Comparison of ENCODE assay signal across 10 cellular contexts in the genomic region with DNA sequence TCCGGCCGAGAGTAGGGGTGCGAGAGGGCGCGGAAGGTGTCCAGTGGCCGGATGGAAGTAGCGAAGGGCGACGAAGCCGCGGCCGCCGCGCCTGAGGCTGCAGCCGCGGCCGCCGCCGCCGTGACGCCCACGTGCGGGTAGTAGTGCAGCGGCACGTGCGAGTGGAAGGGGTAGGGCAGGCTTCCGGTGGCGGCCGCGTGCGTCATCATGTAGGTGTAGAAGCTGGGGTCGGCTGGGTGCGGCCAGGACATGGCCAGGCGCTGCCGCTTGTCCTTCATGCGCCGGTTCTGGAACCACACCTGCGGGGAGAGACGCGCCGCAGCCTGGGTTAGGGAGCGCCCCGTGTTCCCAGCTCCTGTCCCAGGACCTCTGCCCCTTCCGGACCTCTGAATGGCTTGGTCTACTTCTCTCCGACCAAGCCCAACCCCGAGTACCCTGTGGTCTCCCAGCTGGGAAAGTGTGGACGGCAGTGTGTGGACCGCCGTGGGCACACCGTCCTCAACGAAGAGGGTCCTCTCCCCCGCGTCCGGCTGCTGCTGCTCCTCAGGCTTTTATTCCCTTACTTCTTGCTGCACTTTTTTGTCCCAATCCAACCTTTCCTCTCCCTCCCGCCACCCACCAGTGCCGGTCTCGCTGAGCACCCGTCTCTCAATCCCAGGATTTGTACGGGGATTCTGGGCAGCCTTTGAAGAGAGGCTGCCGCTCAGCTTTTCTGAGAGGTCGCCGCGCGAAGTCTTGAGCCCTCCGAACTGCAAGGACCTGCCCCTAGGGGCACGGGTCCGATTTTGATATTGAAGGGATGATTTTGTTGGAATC. TPM values are rescaled to one million over a fixed set of nuclear protein-coding genes. Genes with fewer than 3 reads are reported as not detected.
DNase-seq lines count a peak whose midpoint lies in the region; ATAC-seq and TF ChIP-seq lines count a peak whose summit lies in the region.
"Had no signal": no experiment of that assay in that cellular context is flagged by ENCODE, and none has a peak within 500 bp of the region (broad histone marks: within the 10 kb centered on the region; RNA-seq: fewer than 3 reads in every experiment).

No MANE protein-coding gene starts in this region.

- H3K27ac ChIP-seq in BLaER1 = no peak overlapping the region
- no peak overlapping the region for H3K27ac ChIP-seq in GM23338 (ENCODE audit: low read depth)

- peak; percentile 2; the same call in 2 of the 3 replicates for ATAC-seq in GM23338
- peak; percentile 16 to 25 for ATAC-seq in naive thymus-derived CD8-positive, alpha-beta T cell
- ATAC-seq in GM21528 (IDR thresholded peaks at IDR 0.05; ENCODE audit: low FRiP score, unreplicated experiment) = no peak
- no peak for ATAC-seq in HG02884 (IDR thresholded peaks at IDR 0.05; ENCODE audit: unreplicated experiment)
- ATAC-seq in HG03520 (IDR thresholded peaks at IDR 0.05; ENCODE audit: unreplicated experiment) = no peak
- ATAC-seq: PC-3 had no signal

- H3F3A ChIP-seq in GM23338 (replicated peaks; ENCODE audit: low read depth) = peaks cover 36% of the 10 kb centered on the region

- no peaks in the 10 kb centered on the region for H3K9me2 ChIP-seq in GM23338 (ENCODE audit: insufficient read depth)

- peak overlapping the region; percentile 31 for H3K4me3 ChIP-seq in BLaER1
- H3K4me3 ChIP-seq in GM23338 = peak overlapping the region; percentile 48

- no peaks in the 10 kb centered on the region for H3K79me2 ChIP-seq in GM23338 (replicated peaks; ENCODE audit: insufficient read depth)

- H3K27me3 ChIP-seq in BLaER1 = peaks cover 100% of the 10 kb centered on the region
- peaks cover 98% of the 10 kb centered on the region for H3K27me3 ChIP-seq in GM23338 (ENCODE audit: insufficient read depth)

- peaks cover 96% of the 10 kb centered on the region for H3K27me3 Mint-ChIP-seq in GM23338 (ENCODE audit: insufficient read depth, low read depth, poor library complexity)
- peaks cover 92% of the 10 kb centered on the region for H3K27me3 Mint-ChIP-seq in activated naive CD8-positive, alpha-beta T cell treated with anti-CD3 and anti-CD28 coated beads for 36 hours
- H3K27me3 Mint-ChIP-seq in naive thymus-derived CD8-positive, alpha-beta T cell = peaks cover 41 to 85% (median 70%) of the 10 kb centered on the region in 5 donors

- H3K9me3 Mint-ChIP-seq in GM23338 = peaks cover 9% of the 10 kb centered on the region; the same call in 2 of the 3 replicates
- H3K9me3 Mint-ChIP-seq in activated naive CD8-positive, alpha-beta T cell treated with anti-CD3 and anti-CD28 coated beads for 36 hours = peaks cover 37% of the 10 kb centered on the region
- peaks cover 7 to 81% (median 26%) of the 10 kb centered on the region in 9 donors for H3K9me3 Mint-ChIP-seq in naive thymus-derived CD8-positive, alpha-beta T cell

- 0 out of 2 replicates have a peak overlapping the region, but pooled peaks have one; percentile 69 for H2AFZ ChIP-seq in GM23338

- H3K9ac ChIP-seq in BLaER1 = no peak overlapping the region

- peaks cover 44% of the 10 kb centered on the region for H3K4me1 Mint-ChIP-seq in GM23338
- H3K4me1 Mint-ChIP-seq in activated naive CD8-positive, alpha-beta T cell treated with anti-CD3 and anti-CD28 coated beads for 36 hours = peaks cover 16% of the 10 kb centered on the region
- peaks cover 7 to 16% (median 12%) of the 10 kb centered on the region in 4 donors for H3K4me1 Mint-ChIP-seq in naive thymus-derived CD8-positive, alpha-beta T cell

- no peak overlapping the region for H3K4me2 ChIP-seq in BLaER1
- H3K4me2 ChIP-seq in GM23338 = peak overlapping the region; percentile 71

- peaks cover 4% of the 10 kb centered on the region; the same call in 1 of the 3 replicates for H3K36me3 Mint-ChIP-seq in GM23338 (ENCODE audit: low read depth)
- peaks cover 37% of the 10 kb centered on the region for H3K36me3 Mint-ChIP-seq in activated naive CD8-positive, alpha-beta T cell treated with anti-CD3 and anti-CD28 coated beads for 36 hours
- peaks cover 12 to 34% (median 34%) of the 10 kb centered on the region in 3 donors for H3K36me3 Mint-ChIP-seq in naive thymus-derived CD8-positive, alpha-beta T cell

- POLR2A ChIA-PET in naive thymus-derived CD8-positive, alpha-beta T cell (lab: Charles Lee) = interaction anchor here (0.6 kb wide), 1 partner anchor 16 kb away, joined by 3 read pairs; no protein-coding TSS in a partner anchor

- peaks cover 74% of the 10 kb centered on the region for H3K9me3 ChIP-seq in BLaER1

- H4K20me1 ChIP-seq in BLaER1 = peaks cover 74% of the 10 kb centered on the region
- H4K20me1 ChIP-seq in GM23338 (replicated peaks; ENCODE audit: insufficient read depth) = peaks cover 48% of the 10 kb centered on the region

- 0 out of 2 replicates have a peak, but pooled peaks cover 7% of the 10 kb centered on the region for H3K4me1 ChIP-seq in BLaER1
- peaks cover 36% of the 10 kb centered on the region for H3K4me1 ChIP-seq in GM23338 (ENCODE audit: insufficient read depth)

- H3K4me3 Mint-ChIP-seq in GM23338 = peak overlapping the region; percentile 62
- H3K4me3 Mint-ChIP-seq in activated naive CD8-positive, alpha-beta T cell treated with anti-CD3 and anti-CD28 coated beads for 36 hours = peak overlapping the region; percentile 32
- H3K4me3 Mint-ChIP-seq in naive thymus-derived CD8-positive, alpha-beta T cell = peak overlapping the region; percentile 11 to 82 (median 55)

- no peak for TF ChIP-seq CTCF in GM23338 (conservative IDR thresholded peaks at IDR 0.05; ENCODE audit: low read depth in 2 of 2)

- DNase-seq in GM23338 (ENCODE audit: low spot score) (peak; percentile 51), HuH-7 (ENCODE audit: low spot score) (no peak)
- no peak for DNase-seq in activated naive CD8-positive, alpha-beta T cell treated with anti-CD3 and anti-CD28 coated beads for 36 hours
- no peak for DNase-seq in naive thymus-derived CD8-positive, alpha-beta T cell
- DNase-seq: kidney glomerular epithelial cell, PC-3 had no signal

- H3K36me3 ChIP-seq in BLaER1 (no peaks in the 10 kb centered on the region), GM23338 (ENCODE audit: insufficient read depth) (no peaks in the 10 kb centered on the region)

- no peak overlapping the region for H3K27ac Mint-ChIP-seq in GM23338
- H3K27ac Mint-ChIP-seq in activated naive CD8-positive, alpha-beta T cell treated with anti-CD3 and anti-CD28 coated beads for 36 hours = peak overlapping the region; percentile 58
- peak overlapping the region in 5 of 10 donors; percentile 20 to 93 (median 76) for H3K27ac Mint-ChIP-seq in naive thymus-derived CD8-positive, alpha-beta T cell

TF ChIP-seq in GM23338, 12 proteins besides CTCF, POLR2A, EP300 and RAD21:
- TF ChIP-seq JUNB (IDR thresholded peaks at IDR 0.05; ENCODE audit: unreplicated experiment) (no peak), EZH2 (IDR thresholded peaks at IDR 0.05; ENCODE audit: low read depth, unreplicated experiment) (peak; percentile 95), EZH2phosphoT487 (IDR thresholded peaks at IDR 0.05; ENCODE audit: unreplicated experiment) (peak; percentile 96)

RNA-seq across cellular contexts. Expression of a gene that starts 3.0 kb away (rescaled TPM):
- total RNA-seq in GM23338 (2014; rRNA removed; shearing (Covaris generic)) = 0.03 and 0.04 TPM in 2 replicates
- not detected in 2 replicates for polyA plus RNA-seq in GM23338 (2016; fragmentation: Nextera tagmentation; extraction: Ambion mirVana)
- total RNA-seq in activated naive CD8-positive, alpha-beta T cell treated with anti-CD3 and anti-CD28 coated beads for 36 hours = not detected
- total RNA-seq in naive thymus-derived CD8-positive, alpha-beta T cell = not detected
- not detected for polyA plus RNA-seq in naive thymus-derived CD8-positive, alpha-beta T cell
- total RNA-seq: PC-3 had no signal

RNA-seq across cellular contexts. Expression of a gene that starts 11.8 kb away (rescaled TPM):
- total RNA-seq in GM23338 (2014; rRNA removed; shearing (Covaris generic)) = 0.47 TPM in 1 of 2 replicates, not detected in the other
- polyA plus RNA-seq in GM23338 (2016; fragmentation: Nextera tagmentation; extraction: Ambion mirVana) = not detected in 2 replicates
- total RNA-seq in activated naive CD8-positive, alpha-beta T cell treated with anti-CD3 and anti-CD28 coated beads for 36 hours = not detected
- not detected for total RNA-seq in naive thymus-derived CD8-positive, alpha-beta T cell
- polyA plus RNA-seq in naive thymus-derived CD8-positive, alpha-beta T cell = not detected

RNA-seq across cellular contexts. Expression of a gene that starts 18.8 kb away (rescaled TPM):
- not detected in 2 replicates for total RNA-seq in GM23338 (2014; rRNA removed; shearing (Covaris generic))
- not detected in 2 replicates for polyA plus RNA-seq in GM23338 (2016; fragmentation: Nextera tagmentation; extraction: Ambion mirVana)
- total RNA-seq in activated naive CD8-positive, alpha-beta T cell treated with anti-CD3 and anti-CD28 coated beads for 36 hours = not detected
- not detected for total RNA-seq in naive thymus-derived CD8-positive, alpha-beta T cell
- polyA plus RNA-seq in naive thymus-derived CD8-positive, alpha-beta T cell = not detected
- total RNA-seq: PC-3 had no signal

RNA-seq across cellular contexts. Expression of a gene that starts 26.3 kb away (rescaled TPM):
- not detected in 2 replicates for total RNA-seq in GM23338 (2014; rRNA removed; shearing (Covaris generic))
- polyA plus RNA-seq in GM23338 (2016; fragmentation: Nextera tagmentation; extraction: Ambion mirVana) = not detected in 2 replicates
- not detected for total RNA-seq in activated naive CD8-positive, alpha-beta T cell treated with anti-CD3 and anti-CD28 coated beads for 36 hours
- not detected for total RNA-seq in naive thymus-derived CD8-positive, alpha-beta T cell
- not detected for polyA plus RNA-seq in naive thymus-derived CD8-positive, alpha-beta T cell
- total RNA-seq: PC-3 had no signal

RNA-seq across cellular contexts. Expression of a gene that starts 35.8 kb away (rescaled TPM):
- total RNA-seq in GM23338 (2014; rRNA removed; shearing (Covaris generic)) = not detected in 2 replicates
- not detected in 2 replicates for polyA plus RNA-seq in GM23338 (2016; fragmentation: Nextera tagmentation; extraction: Ambion mirVana)
- total RNA-seq in activated naive CD8-positive, alpha-beta T cell treated with anti-CD3 and anti-CD28 coated beads for 36 hours = not detected
- total RNA-seq in naive thymus-derived CD8-positive, alpha-beta T cell = not detected
- not detected for polyA plus RNA-seq in naive thymus-derived CD8-positive, alpha-beta T cell
- total RNA-seq: PC-3 had no signal

Comparison
In these comparisons a context has a peak if more than half of its experiments do, and no peak if none do; other contexts are left out.
1. ATAC-seq: peak in GM23338 (single experiment) and naive thymus-derived CD8-positive, alpha-beta T cell (2 of 2); none in GM21528 (single experiment), HG02884 (single experiment) and HG03520 (single experiment).
2. Peak in every context shown above with its lines, with median percentiles within 50 percentile points of each other: H3K4me3 Mint-ChIP-seq.